Comparison of ENCODE assay signal across 20 cellular contexts in genomic region chr12:100221523-100221922, GRCh38. TPM values are rescaled to one million over a fixed set of nuclear protein-coding genes. Genes with fewer than 3 reads are reported as not detected.
"Had no signal": no experiment of that assay in that cellular context is flagged by ENCODE, and none has a peak within 500 bp of the region (broad histone marks: within the 10 kb centered on the region; RNA-seq: fewer than 3 reads in every experiment).

No MANE protein-coding gene starts in this region.

- H3K36me3 ChIP-seq: ovary had no signal

- H3K4me1 ChIP-seq: left ventricle myocardium inferior, sigmoid colon had no signal

- H3K4me3 ChIP-seq: left ventricle myocardium inferior, ovary, sigmoid colon, thoracic aorta had no signal

- ATAC-seq: activated CD4-positive, CD25-positive, alpha-beta regulatory T cell treated with anti-CD3 and anti-CD28 coated beads, Interleukin-2, amount 50 U/mL, for 24 hours; stimulated activated effector memory CD8-positive, alpha-beta T cell treated with anti-CD3 and anti-CD28 coated beads, Interleukin-12 subunit alpha, Interleukin-12 subunit beta, amount 100 ng/mL, for 72 hours had no signal

- H3K27me3 ChIP-seq: ovary, sigmoid colon had no signal

- H3K9me3 ChIP-seq: left ventricle myocardium inferior, ovary, sigmoid colon, thoracic aorta had no signal

- DNase-seq: activated CD4-positive, alpha-beta T cell treated with anti-CD3 and anti-CD28 coated beads for 48 hours; activated CD4-positive, alpha-beta T cell treated with anti-CD3 and anti-CD28 coated beads, Interleukin-2, amount 50 U/mL, for 48 hours; activated CD8-positive, alpha-beta memory T cell treated with anti-CD3 and anti-CD28 coated beads for 24 hours; activated effector memory CD4-positive, alpha-beta T cell treated with Interleukin-2 at 50 U/mL for 16 hours; activated naive CD4-positive, alpha-beta T cell treated with Interleukin-2 at 50 U/mL for 16 hours; anterior cingulate cortex; effector CD8-positive, alpha-beta T cell; kidney glomerular epithelial cell; left ventricle myocardium inferior; naive B cell; nephron progenitor cell; ovary; retina; sigmoid colon; small intestine; stimulated activated CD4-positive, alpha-beta T cell treated with anti-CD3 and anti-CD28 coated beads, Interleukin-4, amount 100 ng/mL, for 24 hours; WERI-Rb-1 had no signal

- H3K27ac ChIP-seq: left ventricle myocardium inferior, ovary, sigmoid colon, thoracic aorta, WERI-Rb-1 had no signal

RNA-seq across cellular contexts. Expression of gene DEPDC4, which starts 45.4 kb away (rescaled TPM):
- total RNA-seq: thoracic aorta had no signal
